Comparison of ENCODE assay signal across 9 cellular contexts in genomic region chr13:80084086-80084676, GRCh38.
A peak's percentile ranks its signal among the peaks of the same experiment; 100 is the strongest.
DNase-seq lines count a peak whose midpoint lies in the region; ATAC-seq, FAIRE-seq and TF ChIP-seq lines count a peak whose summit lies in the region.
"Had no signal": no experiment of that assay in that cellular context is flagged by ENCODE, and none has a peak within 500 bp of the region (broad histone marks: within the 10 kb centered on the region; RNA-seq: fewer than 3 reads in every experiment).

No MANE protein-coding gene starts in this region.

- peaks cover 2% of the 10 kb centered on the region for H3K4me1 ChIP-seq in ovary (ENCODE audit: insufficient read depth)

- H3K27me3 ChIP-seq in ovary = no peaks in the 10 kb centered on the region

- peak; percentile 91 for FAIRE-seq in endometrium (lab: Jason Lieb, UNC)

- no peak for TF ChIP-seq POLR2A in ovary (IDR thresholded peaks at IDR 0.05)

- ATAC-seq in omental fat pad (ENCODE audit: low FRiP score) (peak; percentile 87), HG03432 (IDR thresholded peaks at IDR 0.05; ENCODE audit: unreplicated experiment) (no peak)

- DNase-seq in ELR (ENCODE audit: low read depth) (peak; percentile 87), NCI-H226 (peak; percentile 63), omental fat pad (ENCODE audit: low spot score) (no peak), ovary (no peak), anterior cingulate cortex (lab: John Stamatoyannopoulos, UW) (no peak)
- DNase-seq in activated effector memory CD4-positive, alpha-beta T cell treated with Interleukin-2 at 50 U/mL for 16 hours = no peak

- H3K27ac ChIP-seq in ovary = no peak overlapping the region

- no peaks in the 10 kb centered on the region for H3K9me3 ChIP-seq in ovary

- no peaks in the 10 kb centered on the region for H3K36me3 ChIP-seq in ovary

- TF ChIP-seq CTCF in omental fat pad (IDR thresholded peaks at IDR 0.05) = no peak
- no peak for TF ChIP-seq CTCF in ovary (IDR thresholded peaks at IDR 0.05)

- no peak overlapping the region for H3K4me3 ChIP-seq in ovary
- H3K4me3 ChIP-seq: skin epidermis had no signal

- intact Hi-C loops in ovary (cut with DNase I) = no loop called here

- 1 to 3% (median 2%) methylated on average over 2 of the region's 2 CpGs for WGBS in ovary, 3 donors

- no peak for TF ChIP-seq EP300 in ovary (IDR thresholded peaks at IDR 0.05)

Comparison
In these comparisons a context has a peak if more than half of its experiments do, and no peak if none do; other contexts are left out.
1. DNase-seq: peak in ELR (single experiment) and NCI-H226 (single experiment); none in omental fat pad (single experiment), ovary (0 of 5), anterior cingulate cortex (0 of 58) and activated effector memory CD4-positive, alpha-beta T cell treated with Interleukin-2 at 50 U/mL for 16 hours (single experiment).